18 cellular contexts compared by ENCODE assay signal in genomic region chr20:24690408-24690807, GRCh38.
A peak's percentile ranks its signal among the peaks of the same experiment; 100 is the strongest.
DNase-seq lines count a peak whose midpoint lies in the region; ATAC-seq and TF ChIP-seq lines count a peak whose summit lies in the region.
"Had no signal": no experiment of that assay in that cellular context is flagged by ENCODE, and none has a peak within 500 bp of the region (broad histone marks: within the 10 kb centered on the region; RNA-seq: fewer than 3 reads in every experiment).

No MANE protein-coding gene starts in this region.

- H3K36me3 ChIP-seq in right atrium auricular region, result no peaks in the 10 kb centered on the region
- no peaks in the 10 kb centered on the region for H3K36me3 ChIP-seq in effector memory CD4-positive, alpha-beta T cell (ENCODE audit: control insufficient read depth, insufficient read depth, low read length)

- intact Hi-C loops in Right ventricle myocardium superior (cut with DNase I), result no loop called here
- intact Hi-C loops in sciatic nerve (cut with DNase I), result no loop called here

- no peak overlapping the region for H3K4me3 ChIP-seq in right atrium auricular region
- no peak overlapping the region for H3K4me3 ChIP-seq in effector memory CD4-positive, alpha-beta T cell (ENCODE audit: insufficient read depth, low read depth, low read length, poor library complexity, severe bottlenecking)

- ATAC-seq in Right ventricle myocardium superior (ENCODE audit: poor library complexity), result no peak
- no peak for ATAC-seq in sciatic nerve
- no peak for ATAC-seq in GM21367 (IDR thresholded peaks at IDR 0.05; ENCODE audit: unreplicated experiment)

- H3K27ac ChIP-seq in right atrium auricular region, result no peak overlapping the region
- no peak overlapping the region for H3K27ac ChIP-seq in effector memory CD4-positive, alpha-beta T cell (ENCODE audit: insufficient read depth, low read length, poor library complexity, severe bottlenecking)

- TF ChIP-seq CTCF in right atrium auricular region (IDR thresholded peaks at IDR 0.05), result no peak

- DNase-seq in right atrium auricular region (ENCODE audit: low spot score) (peak; percentile 21), Right ventricle myocardium superior (no peak), islet precursor cell (peak; percentile 21), sciatic nerve (ENCODE audit: low spot score) (peak; percentile 12)
- DNase-seq in NK-92 treated with Interleukin-12 subunit alpha and Interleukin-12 subunit beta, amount 100 ng/mL, for 24 hours (lab: John Stamatoyannopoulos, UW), result no peak
- DNase-seq in effector memory CD4-positive, alpha-beta T cell, result no peak
- DNase-seq: CD4-positive, CD25-positive, alpha-beta regulatory T cell; DMS79 treated with DMSO at 0.1 percent for 48 hours; H7; HFFc6; Karpas-422; MV-4-11; NCI-H1694; NCI-H2081 treated with DMSO at 0.1 percent for 48 hours; NCI-H446; NCI-H526; OCI-M1 had no signal

- H3K27me3 ChIP-seq in right atrium auricular region, result no peaks in the 10 kb centered on the region
- no peaks in the 10 kb centered on the region for H3K27me3 ChIP-seq in effector memory CD4-positive, alpha-beta T cell (replicated peaks; ENCODE audit: control insufficient read depth, insufficient read depth, low read length, poor library complexity, severe bottlenecking)

- H3K4me1 ChIP-seq in right atrium auricular region, result peaks cover 0 to 14% of the 10 kb centered on the region in 2 donors
- no peaks in the 10 kb centered on the region for H3K4me1 ChIP-seq in effector memory CD4-positive, alpha-beta T cell (ENCODE audit: control insufficient read depth, insufficient read depth, low read length, poor library complexity, severe bottlenecking)

- peaks cover 0 to 11% of the 10 kb centered on the region in 2 donors for H3K9me3 ChIP-seq in right atrium auricular region
- H3K9me3 ChIP-seq in effector memory CD4-positive, alpha-beta T cell (ENCODE audit: control insufficient read depth, low read length), result no peaks in the 10 kb centered on the region

Comparison
In these comparisons a context has a peak if more than half of its experiments do, and no peak if none do; other contexts are left out.
1. DNase-seq: peak in right atrium auricular region (single experiment), islet precursor cell (single experiment) and sciatic nerve (single experiment); none in Right ventricle myocardium superior (single experiment), NK-92 treated with Interleukin-12 subunit alpha and Interleukin-12 subunit beta, amount 100 ng/mL, for 24 hours (single experiment) and effector memory CD4-positive, alpha-beta T cell (0 of 3).